In genomic region chr3:130915567-130916292, GRCh38 we compare ENCODE assay signal across 18 cellular contexts. TPM values are rescaled to one million over a fixed set of nuclear protein-coding genes. Genes with fewer than 3 reads are reported as not detected.
DNase-seq lines count a peak whose midpoint lies in the region; ATAC-seq and TF ChIP-seq lines count a peak whose summit lies in the region.
"Had no signal": no experiment of that assay in that cellular context is flagged by ENCODE, and none has a peak within 500 bp of the region (broad histone marks: within the 10 kb centered on the region; RNA-seq: fewer than 3 reads in every experiment).

No MANE protein-coding gene starts in this region.

- peaks cover 6% of the 10 kb centered on the region for H3K4me1 Mint-ChIP-seq in MCF 10A (ENCODE audit: insufficient read depth, unreplicated experiment)

- intact Hi-C loops in MCF 10A (cut with micrococcal nuclease): no loop called here
- intact Hi-C loops in breast epithelium (cut with DNase I; ENCODE audit: low total_unique reads): no loop called here
- intact Hi-C loops in OCI-LY7 (cut with micrococcal nuclease; ENCODE audit: unreplicated experiment): loop anchor here (1.0 kb wide), 1 partner anchor 19 kb away; no protein-coding TSS in a partner anchor

- H2AFZ ChIP-seq in OCI-LY7 (ENCODE audit: low read length): no peak overlapping the region

- H3K36me3 ChIP-seq in breast epithelium (no peaks in the 10 kb centered on the region), OCI-LY7 (ENCODE audit: insufficient read depth, low read length) (peaks cover 28% of the 10 kb centered on the region)
- H3K36me3 ChIP-seq: ovary, upper lobe of left lung had no signal

- H3K4me1 ChIP-seq in breast epithelium (no peaks in the 10 kb centered on the region), OCI-LY7 (ENCODE audit: insufficient read depth, low read length, poor library complexity, severe bottlenecking) (peaks cover 34% of the 10 kb centered on the region), foreskin keratinocyte (no peaks in the 10 kb centered on the region)
- H3K4me1 ChIP-seq: body of pancreas had no signal

- H3K9me3 ChIP-seq in breast epithelium (peaks cover 0 to 9% of the 10 kb centered on the region in 2 donors), OCI-LY7 (ENCODE audit: low read length) (peaks cover 16% of the 10 kb centered on the region)
- H3K9me3 ChIP-seq: body of pancreas, ovary had no signal

- BruUV-seq in MCF 10A (replicated peaks; lab: Mats Ljungman, UMichigan) (no TSS peak), OCI-LY7 (replicated peaks; lab: Mats Ljungman, UMichigan) (no TSS peak)

- CTCF ChIA-PET in MCF 10A (lab: Yijun Ruan, JAX): interaction anchor here (0.6 to 2.6 kb wide), 5 partner anchors 14 to 216 kb away, joined by 3 to 12 read pairs (median 3); partner anchors contain the start of gene ATP2C1
- CTCF ChIA-PET in OCI-LY7 (lab: Charles Lee; ENCODE audit: unreplicated experiment): interaction anchor here (1.7 kb wide), 1 partner anchor 22 kb away, joined by 8 read pairs; the partner anchor contains the start of gene ATP2C1

- H3K27ac Mint-ChIP-seq in MCF 10A (ENCODE audit: low read depth, unreplicated experiment): no peak overlapping the region

- H3K4me3 ChIP-seq in breast epithelium (no peak overlapping the region), OCI-LY7 (ENCODE audit: low read depth, low read length, poor library complexity, severe bottlenecking) (peak overlapping the region; percentile 53)
- H3K4me3 ChIP-seq: body of pancreas, ovary, upper lobe of left lung had no signal

- peaks cover 5% of the 10 kb centered on the region for H3K36me3 Mint-ChIP-seq in MCF 10A (ENCODE audit: insufficient read depth, unreplicated experiment)

- no peak overlapping the region for H3K27ac ChIP-seq in breast epithelium
- H3K27ac ChIP-seq in OCI-LY7 (ENCODE audit: low read depth, low read length, poor library complexity, severe bottlenecking): peak overlapping the region; percentile 84
- no peak overlapping the region for H3K27ac ChIP-seq in foreskin keratinocyte
- H3K27ac ChIP-seq: body of pancreas, ovary, upper lobe of left lung had no signal

- no peaks in the 10 kb centered on the region for H3K9me2 ChIP-seq in OCI-LY7 (ENCODE audit: insufficient read depth, low read length)

- no peaks in the 10 kb centered on the region for H4K20me1 ChIP-seq in OCI-LY7 (ENCODE audit: insufficient read depth, low read length)

- DNase-seq in MCF 10A (ENCODE audit: unreplicated experiment): peak; percentile 25
- DNase-seq in breast epithelium (ENCODE audit: low spot score in 2 of 2): no peak
- DNase-seq in OCI-LY7 (ENCODE audit: low spot score): no peak
- DNase-seq in foreskin keratinocyte: peak in 1 of 2 donors; percentile 31
- DNase-seq in NK-92 treated with Interleukin-12 subunit alpha and Interleukin-12 subunit beta, amount 100 ng/mL, for 24 hours (lab: John Stamatoyannopoulos, UW): no peak
- no peak for DNase-seq in HPDE6-E6E7 (ENCODE audit: extremely low spot score)
- no peak for DNase-seq in NK-92 (lab: John Stamatoyannopoulos, UW; ENCODE audit: unreplicated experiment)
- DNase-seq: activated CD4-positive, alpha-beta T cell treated with anti-CD3 and anti-CD28 coated beads for 1 hour; activated CD8-positive, alpha-beta memory T cell treated with anti-CD3 and anti-CD28 coated beads, Interleukin-2, amount 50 U/mL, for 48 hours; activated naive CD4-positive, alpha-beta T cell treated with Interleukin-2 at 50 U/mL for 16 hours; body of pancreas; CD4-positive, alpha-beta memory T cell; NCI-H1694 treated with DMSO at 0.1 percent for 48 hours; ovary; stimulated activated naive B cell treated with anti-CD40 and anti-IgM and Interleukin-4, amounts not matched to agents 10 μg/mL and 1 μg/mL and 100 μg/mL, for 72 hours; upper lobe of left lung had no signal

- H3K27me3 ChIP-seq in breast epithelium (no peaks in the 10 kb centered on the region), foreskin keratinocyte (no peaks in the 10 kb centered on the region)
- H3K27me3 ChIP-seq: body of pancreas, ovary, upper lobe of left lung had no signal

- peak; percentile 79 for ATAC-seq in foreskin keratinocyte
- ATAC-seq in GM18868 (IDR thresholded peaks at IDR 0.05; ENCODE audit: unreplicated experiment): no peak
- ATAC-seq: body of pancreas, HCT116 had no signal

- no peaks in the 10 kb centered on the region for H3K27me3 Mint-ChIP-seq in MCF 10A (ENCODE audit: insufficient read depth, unreplicated experiment)
- H3K27me3 Mint-ChIP-seq: CD4-positive, alpha-beta memory T cell; stimulated activated naive B cell treated with anti-CD40 and anti-IgM and Interleukin-4, amounts not matched to agents 10 μg/mL and 1 μg/mL and 100 μg/mL, for 72 hours had no signal

- peak overlapping the region; percentile 68 for H3K4me2 ChIP-seq in OCI-LY7 (ENCODE audit: low read length)

- H3K4me3 Mint-ChIP-seq in MCF 10A (ENCODE audit: unreplicated experiment): no peak overlapping the region
- H3K4me3 Mint-ChIP-seq: CD4-positive, alpha-beta memory T cell had no signal

- peaks cover 74% of the 10 kb centered on the region for H3K79me2 ChIP-seq in OCI-LY7 (ENCODE audit: insufficient read depth, low read depth, low read length)

- no peaks in the 10 kb centered on the region for H3K9me3 Mint-ChIP-seq in MCF 10A (ENCODE audit: unreplicated experiment)

- POLR2A ChIA-PET in MCF 10A (lab: Yijun Ruan, JAX): interaction anchor here (1.0 to 1.1 kb wide), 2 partner anchors 19 to 22 kb away, joined by 3 to 4 read pairs; partner anchors contain the start of gene ATP2C1
- POLR2A ChIA-PET in OCI-LY7 (lab: Charles Lee): interaction anchor here (0.7 to 2.5 kb wide), 8 partner anchors 12 to 106 kb away, joined by 3 to 16 read pairs (median 4); partner anchors contain the start of gene ATP2C1

- no peak for TF ChIP-seq POLR2A in breast epithelium (IDR thresholded peaks at IDR 0.05)

- TF ChIP-seq CTCF in MCF 10A (IDR thresholded peaks at IDR 0.05; ENCODE audit: unreplicated experiment) (no peak), breast epithelium (IDR thresholded peaks at IDR 0.05) (no peak), OCI-LY7 (conservative IDR thresholded peaks at IDR 0.05; ENCODE audit: low read length) (no peak), foreskin keratinocyte (conservative IDR thresholded peaks at IDR 0.05) (no peak)

RNA-seq across cellular contexts. Expression of gene ATP2C1, which starts 21.8 kb away (rescaled TPM):
- total RNA-seq in MCF 10A (2022) (52.7 and 61.0 TPM in 2 replicates), breast epithelium (10 to 100 TPM; 59.4 to 76.4 (median 76.2) TPM), OCI-LY7 (2022) (46.2 and 56.8 TPM in 2 replicates), foreskin keratinocyte (82.3 and 88.6 TPM in 2 replicates)
- 28.6 and 31.1 TPM in 2 replicates for total RNA-seq in OCI-LY7 (2014; rRNA removed; shearing (Covaris generic))
- 36.2 and 47.5 TPM in 2 replicates for polyA plus RNA-seq in foreskin keratinocyte
